In the genomic region with DNA sequence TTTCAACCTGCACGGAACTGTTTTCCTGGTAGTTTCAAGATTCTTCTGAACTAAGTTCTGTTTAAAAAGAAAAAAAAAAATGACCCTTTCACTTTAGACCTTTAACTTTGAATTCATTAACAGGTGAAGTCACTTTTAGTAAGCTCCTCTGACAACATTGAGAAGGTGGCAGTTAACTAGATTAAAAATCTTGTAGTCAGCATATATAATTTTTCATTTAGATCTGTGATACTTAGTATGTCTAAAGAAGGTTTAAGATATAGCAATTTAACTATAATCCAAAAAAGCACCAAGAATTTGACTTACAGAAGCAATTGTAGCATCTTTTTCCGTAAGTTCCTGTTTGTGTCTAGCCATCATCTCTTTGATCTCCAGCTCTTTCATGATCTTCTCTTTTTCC, we compare ENCODE assay signal across 9 cellular contexts.
"Had no signal": no experiment of that assay in that cellular context is flagged by ENCODE, and none has a peak within 500 bp of the region (broad histone marks: within the 10 kb centered on the region; RNA-seq: fewer than 3 reads in every experiment).

No MANE protein-coding gene starts in this region.

- H3K9ac ChIP-seq: GM23248 had no signal

- H2AFZ ChIP-seq: GM23248 had no signal

- H3K27ac ChIP-seq: GM23248, HL-60 had no signal

- H3K27me3 Mint-ChIP-seq: IgD-negative memory B cell had no signal

- ATAC-seq: HCT116 had no signal

- DNase-seq: GM23248, GOT3, H7, HFFc6, KG1 had no signal

- H3K4me3 Mint-ChIP-seq: HFFc6, IgD-negative memory B cell had no signal

- H3K4me3 ChIP-seq: GM23248, HAP-1 had no signal

- H3K9me3 Mint-ChIP-seq: HFFc6, IgD-negative memory B cell had no signal

- H3K9me3 ChIP-seq: HAP-1 had no signal

- H3K27ac Mint-ChIP-seq: HFFc6, IgD-negative memory B cell had no signal
